27 cellular contexts compared by ENCODE assay signal in genomic region chr18:49904871-49905555, GRCh38.
"Had no signal": no experiment of that assay in that cellular context is flagged by ENCODE, and none has a peak within 500 bp of the region (broad histone marks: within the 10 kb centered on the region; RNA-seq: fewer than 3 reads in every experiment).

No MANE protein-coding gene starts in this region.

- H3K4me1 Mint-ChIP-seq: activated B cell treated with CpG ODN at 0.5 μM for 24 hours, T-cell had no signal

- H3K9me3 ChIP-seq: adrenal gland had no signal

- H3K36me3 ChIP-seq: adrenal gland had no signal

- H3K9me3 Mint-ChIP-seq: activated B cell treated with CpG ODN at 0.5 μM for 24 hours; activated CD4-positive, alpha-beta T cell treated with anti-CD3 and anti-CD28 coated beads, Interleukin-2, amount 10 ng/mL, durations not matched to agents 24 days and 14 days; activated naive CD8-positive, alpha-beta T cell treated with anti-CD3 and anti-CD28 coated beads, Interleukin-2, amount 10 ng/mL, durations not matched to agents 7 days and 5 days; activated T-cell treated with anti-CD3 and anti-CD28 coated beads, Interleukin-2, amount 50 U/mL, for 72 hours; activated T-helper 2 cell treated with anti-CD3 and anti-CD28 coated beads, Interferon-gamma antibody, Interleukin-2, Interleukin-4, amounts not matched to agents 10 μg/mL and 5 μg/mL and 100 μg/mL, durations not matched to agents 14 hours and 24 hours and 36 hours; T-cell had no signal

- DNase-seq: activated B cell treated with CpG ODN at 0.5 μM for 24 hours; activated CD4-positive, alpha-beta T cell treated with anti-CD3 and anti-CD28 coated beads for 1 hour; activated CD4-positive, alpha-beta T cell treated with anti-CD3 and anti-CD28 coated beads, Interleukin-2, amount 10 ng/mL, durations not matched to agents 24 days and 14 days; activated CD4-positive, alpha-beta T cell treated with anti-CD3 and anti-CD28 coated beads, Interleukin-2, amount 50 U/mL, for 48 hours; activated gamma-delta T cell treated with Interleukin-2 at 50 U/mL for 16 hours; activated naive CD4-positive, alpha-beta T cell treated with anti-CD3 and anti-CD28 coated beads, Interleukin-2, amount 50 U/mL, for 16 hours; activated naive CD8-positive, alpha-beta T cell treated with anti-CD3 and anti-CD28 coated beads, Interleukin-2, amount 10 ng/mL, durations not matched to agents 7 days and 5 days; activated T-cell treated with anti-CD3 and anti-CD28 coated beads for 4 hours; activated T-cell treated with anti-CD3 and anti-CD28 coated beads, Interleukin-2, amount 50 U/mL, for 72 hours; adrenal gland; anterior cingulate cortex; caudate nucleus; NCI-H1092 treated with DMSO at 0.1 percent for 48 hours; NCI-H1417 treated with DMSO at 0.1 percent for 48 hours; NCI-H1694; NCI-H2029; NCI-H2107; NCI-H2171 treated with DMSO at 0.1 percent for 48 hours; NCI-H345; NCI-H510A treated with DMSO at 0.1 percent for 48 hours; NCI-H69; PC-9; SHP77 treated with DMSO at 0.1 percent for 48 hours; T-cell; T1000 had no signal

- H3K4me3 Mint-ChIP-seq: activated B cell treated with CpG ODN at 0.5 μM for 24 hours; activated CD4-positive, alpha-beta T cell treated with anti-CD3 and anti-CD28 coated beads, Interleukin-2, amount 10 ng/mL, durations not matched to agents 24 days and 14 days; activated naive CD8-positive, alpha-beta T cell treated with anti-CD3 and anti-CD28 coated beads, Interleukin-2, amount 10 ng/mL, durations not matched to agents 7 days and 5 days; activated T-cell treated with anti-CD3 and anti-CD28 coated beads, Interleukin-2, amount 50 U/mL, for 72 hours; T-cell had no signal

- H3K27ac ChIP-seq: adrenal gland, KMS-11, PC-9 had no signal

- H3K4me2 ChIP-seq: KMS-11, PC-9 had no signal

- ATAC-seq: activated T-cell treated with anti-CD3 and anti-CD28 coated beads, Interleukin-2, amount 50 U/mL, for 72 hours; T-cell had no signal

- H3K27me3 ChIP-seq: adrenal gland had no signal

- H3K4me3 ChIP-seq: adrenal gland, PC-9 had no signal

- H3K9ac ChIP-seq: KMS-11 had no signal

- H3K36me3 Mint-ChIP-seq: activated naive CD8-positive, alpha-beta T cell treated with anti-CD3 and anti-CD28 coated beads, Interleukin-2, amount 10 ng/mL, durations not matched to agents 7 days and 5 days; T-cell had no signal

- H3K4me1 ChIP-seq: adrenal gland had no signal

- H2AFZ ChIP-seq: PC-9 had no signal

- H3K27ac Mint-ChIP-seq: activated B cell treated with CpG ODN at 0.5 μM for 24 hours; activated CD4-positive, alpha-beta T cell treated with anti-CD3 and anti-CD28 coated beads, Interleukin-2, amount 10 ng/mL, durations not matched to agents 24 days and 14 days; activated naive CD8-positive, alpha-beta T cell treated with anti-CD3 and anti-CD28 coated beads, Interleukin-2, amount 10 ng/mL, durations not matched to agents 7 days and 5 days; activated T-cell treated with anti-CD3 and anti-CD28 coated beads, Interleukin-2, amount 50 U/mL, for 72 hours; activated T-helper 2 cell treated with anti-CD3 and anti-CD28 coated beads, Interferon-gamma antibody, Interleukin-2, Interleukin-4, amounts not matched to agents 10 μg/mL and 5 μg/mL and 100 μg/mL, durations not matched to agents 14 hours and 24 hours and 36 hours; T-cell had no signal
